In genomic region chr7:1114088-1114487, GRCh38 we compare ENCODE assay signal across 19 cellular contexts. TPM values are rescaled to one million over a fixed set of nuclear protein-coding genes. Genes with fewer than 3 reads are reported as not detected.
"Had no signal": no experiment of that assay in that cellular context is flagged by ENCODE, and none has a peak within 500 bp of the region (broad histone marks: within the 10 kb centered on the region; RNA-seq: fewer than 3 reads in every experiment).

No MANE protein-coding gene starts in this region.

- H3K27me3 ChIP-seq: cardiac muscle cell, gastroesophageal sphincter, pancreas, thyroid gland had no signal

- FAIRE-seq: islet of Langerhans, pancreas had no signal

- H3K9me3 ChIP-seq: gastroesophageal sphincter, pancreas, thyroid gland had no signal

- H3K4me3 ChIP-seq: cardiac muscle cell, gastroesophageal sphincter, lung, pancreas, thyroid gland had no signal

- H3K9me3 Mint-ChIP-seq: activated B cell treated with CpG ODN at 0.5 μM for 24 hours; activated T-cell treated with anti-CD3 and anti-CD28 coated beads, Interleukin-2, amount 50 U/mL, for 4 hours; natural killer cell had no signal

- H3K4me1 Mint-ChIP-seq: activated B cell treated with CpG ODN at 0.5 μM for 24 hours had no signal

- H3K36me3 ChIP-seq: cardiac muscle cell, pancreas had no signal

- H3K27ac Mint-ChIP-seq: activated B cell treated with CpG ODN at 0.5 μM for 24 hours; activated CD4-positive, alpha-beta T cell treated with anti-CD3 and anti-CD28 coated beads for 36 hours; natural killer cell; T-helper 1 cell treated with Interleukin-12 subunit alpha and Interleukin-12 subunit beta and Interleukin-4 antibody, amounts not matched to agents 30 μg/mL and 1 μg/mL, for 36 hours had no signal

- H3K4me1 ChIP-seq: gastroesophageal sphincter, pancreas had no signal

- H3K27ac ChIP-seq: cardiac muscle cell, epithelial cell of prostate, gastroesophageal sphincter, pancreas, thyroid gland had no signal

- H3K27me3 Mint-ChIP-seq: activated B cell treated with CpG ODN at 0.5 μM for 24 hours; activated CD4-positive, alpha-beta T cell treated with anti-CD3 and anti-CD28 coated beads for 36 hours had no signal

- DNase-seq: activated B cell treated with CpG ODN at 0.5 μM for 24 hours; activated CD4-positive, alpha-beta T cell treated with anti-CD3 and anti-CD28 coated beads for 36 hours; activated CD4-positive, alpha-beta T cell treated with anti-CD3 and anti-CD28 coated beads, Interleukin-2, amount 50 U/mL, for 4 hours; activated CD8-positive, alpha-beta memory T cell treated with anti-CD3 and anti-CD28 coated beads for 24 hours; activated naive CD4-positive, alpha-beta T cell treated with Interleukin-2 at 50 U/mL for 16 hours; activated T-cell treated with anti-CD3 and anti-CD28 coated beads, Interleukin-2, amount 50 U/mL, for 4 hours; left colon; natural killer cell; stimulated activated CD4-positive, alpha-beta T cell treated with anti-CD3 and anti-CD28 coated beads, Interleukin-4, amount 100 ng/mL, for 4 hours; stimulated activated naive CD8-positive, alpha-beta T cell treated with anti-CD3 and anti-CD28 coated beads, Interleukin-15, Interleukin-2, amounts not matched to agents 100 U/mL and 50 U/mL, for 24 hours; T1000; thyroid gland had no signal

- H3K4me3 Mint-ChIP-seq: activated B cell treated with CpG ODN at 0.5 μM for 24 hours; activated CD4-positive, alpha-beta T cell treated with anti-CD3 and anti-CD28 coated beads for 36 hours; activated T-cell treated with anti-CD3 and anti-CD28 coated beads, Interleukin-2, amount 50 U/mL, for 4 hours; natural killer cell; T-helper 1 cell treated with Interleukin-12 subunit alpha and Interleukin-12 subunit beta and Interleukin-4 antibody, amounts not matched to agents 30 μg/mL and 1 μg/mL, for 36 hours had no signal

- H3K36me3 Mint-ChIP-seq: natural killer cell had no signal

- ATAC-seq: activated CD4-positive, alpha-beta T cell treated with anti-CD3 and anti-CD28 coated beads for 36 hours; activated T-cell treated with anti-CD3 and anti-CD28 coated beads, Interleukin-2, amount 50 U/mL, for 4 hours; gastroesophageal sphincter; left colon; stimulated activated naive CD8-positive, alpha-beta T cell treated with anti-CD3 and anti-CD28 coated beads, Interleukin-15, Interleukin-2, amounts not matched to agents 100 U/mL and 50 U/mL, for 24 hours had no signal

RNA-seq across cellular contexts. Expression of gene GPER1, which starts 26.2 kb away (rescaled TPM):
- total RNA-seq: activated CD4-positive, alpha-beta T cell treated with anti-CD3 and anti-CD28 coated beads for 36 hours had no signal
